In genomic region chr13:101520672-101521071, GRCh38 we compare ENCODE assay signal across 9 cellular contexts.
DNase-seq lines count a peak whose midpoint lies in the region; ATAC-seq and TF ChIP-seq lines count a peak whose summit lies in the region.
"Had no signal": no experiment of that assay in that cellular context is flagged by ENCODE, and none has a peak within 500 bp of the region (broad histone marks: within the 10 kb centered on the region; RNA-seq: fewer than 3 reads in every experiment).

No MANE protein-coding gene starts in this region.

- H3K4me1 ChIP-seq in IMR-90 (ENCODE audit: control insufficient read depth, insufficient read depth, low read length) (peaks cover 2% of the 10 kb centered on the region; the same call in 1 of the 2 replicates), mammary epithelial cell (ENCODE audit: insufficient read depth, low read length) (peaks cover 20% of the 10 kb centered on the region), heart left ventricle (peaks cover 0 to 5% (median 0%) of the 10 kb centered on the region in 12 donors)

- H2AFZ ChIP-seq in IMR-90 (replicated peaks; ENCODE audit: low read length, poor library complexity) = peak overlapping the region; percentile 85
- H2AFZ ChIP-seq in mammary epithelial cell (ENCODE audit: low read depth, low read length) = peak overlapping the region; percentile 49

- H3K4me3 ChIP-seq in IMR-90 (ENCODE audit: insufficient read depth, low read depth, low read length) = no peak overlapping the region
- H3K4me3 ChIP-seq in mammary epithelial cell (replicated peaks in 1 of 3; ENCODE audit: insufficient read depth in 1 of 3, low read depth in 2 of 3, low read length in 3 of 3) = no peak overlapping the region
- no peak overlapping the region for H3K4me3 ChIP-seq in heart left ventricle

- no peak overlapping the region for H3K56ac ChIP-seq in IMR-90 (ENCODE audit: extremely low read depth, insufficient read depth, low read length)

- H3K18ac ChIP-seq in IMR-90 (ENCODE audit: low read depth, low read length) = no peak overlapping the region

- H2AK5ac ChIP-seq in IMR-90 (ENCODE audit: low read depth, low read length) = no peak overlapping the region

- H3K27ac ChIP-seq in IMR-90 (ENCODE audit: insufficient read depth, low read length) = no peak overlapping the region
- no peak overlapping the region for H3K27ac ChIP-seq in mammary epithelial cell (ENCODE audit: insufficient read depth, low read depth, low read length)
- no peak overlapping the region for H3K27ac ChIP-seq in heart left ventricle

- no peaks in the 10 kb centered on the region for H3K79me2 ChIP-seq in mammary epithelial cell (ENCODE audit: insufficient read depth, low read length)

- no peak overlapping the region for H2BK5ac ChIP-seq in IMR-90 (ENCODE audit: low read depth, low read length, poor library complexity, severe bottlenecking)

- peak overlapping the region; percentile 42 for H2AK9ac ChIP-seq in IMR-90 (replicated peaks; ENCODE audit: low read depth, low read length, poor library complexity)

- H3K23ac ChIP-seq in IMR-90 (ENCODE audit: low read depth, low read length) = no peak overlapping the region

- H3K4me1 Mint-ChIP-seq in activated naive CD4-positive, alpha-beta T cell treated with anti-CD3 and anti-CD28 coated beads for 36 hours (ENCODE audit: low read depth) = peaks cover 17% of the 10 kb centered on the region

- no peak overlapping the region; the same call in 2 of the 3 replicates for H2BK15ac ChIP-seq in IMR-90 (ENCODE audit: low read depth, low read length)

- peak overlapping the region in 1 of 2 experiments; percentile 46; a peak in 1 of 4 replicates for H4K8ac ChIP-seq in IMR-90 (ENCODE audit: low read depth in 2 of 2, low read length in 2 of 2)

- in situ Hi-C loops in IMR-90 (cut with MboI; ENCODE audit: low sequenced_read_pairs) = loop anchor here (25.0 kb wide), 1 partner anchor 917 kb away; no protein-coding TSS in a partner anchor
- in situ Hi-C loops in mammary epithelial cell (cut with MboI; ENCODE audit: low sequenced_read_pairs in 2 of 2) = no loop called here

- CTCF ChIA-PET in activated naive CD4-positive, alpha-beta T cell treated with anti-CD3 and anti-CD28 coated beads for 36 hours (lab: Charles Lee) = interaction anchor here (0.6 kb wide), 1 partner anchor 376 kb away, joined by 5 read pairs; no protein-coding TSS in a partner anchor
- CTCF ChIA-PET in IMR-90 (lab: Yijun Ruan, JAX) = no interaction called here
- CTCF ChIA-PET in mammary epithelial cell (lab: Charles Lee; ENCODE audit: low non-redundant PET) = no interaction called here

- 0 out of 2 replicates have a peak overlapping the region, but pooled peaks have one; percentile 2 for H4K91ac ChIP-seq in IMR-90 (ENCODE audit: insufficient read depth, low read depth, low read length)

- peak; percentile 61 for ATAC-seq in IMR-90 (ENCODE audit: low read depth)
- ATAC-seq in heart left ventricle = no peak

- no peak for TF ChIP-seq POLR2A in IMR-90 (IDR thresholded peaks at IDR 0.05; ENCODE audit: low read depth, low read length)
- no peak for TF ChIP-seq POLR2A in heart left ventricle (IDR thresholded peaks at IDR 0.05)

- H3K36me3 ChIP-seq in IMR-90 (ENCODE audit: control insufficient read depth, insufficient read depth, low read length) = no peaks in the 10 kb centered on the region
- H3K36me3 ChIP-seq in mammary epithelial cell (ENCODE audit: insufficient read depth, low read length) = no peaks in the 10 kb centered on the region
- no peaks in the 10 kb centered on the region for H3K36me3 ChIP-seq in heart left ventricle

- peak overlapping the region; percentile 54 for H3K14ac ChIP-seq in IMR-90 (replicated peaks; ENCODE audit: low read depth, low read length)

- no peak overlapping the region for H4K5ac ChIP-seq in IMR-90 (ENCODE audit: low read depth, low read length)

- peak overlapping the region; percentile 2; the same call in 1 of the 2 replicates for H2BK20ac ChIP-seq in IMR-90 (ENCODE audit: low read depth, low read length)

- peaks cover 6% of the 10 kb centered on the region for H3K9me1 ChIP-seq in IMR-90 (ENCODE audit: insufficient read depth, low read length)

- no peak overlapping the region for H3K4me3 Mint-ChIP-seq in activated naive CD4-positive, alpha-beta T cell treated with anti-CD3 and anti-CD28 coated beads for 36 hours

- H3K36me3 Mint-ChIP-seq in activated naive CD4-positive, alpha-beta T cell treated with anti-CD3 and anti-CD28 coated beads for 36 hours (ENCODE audit: low read depth) = no peaks in the 10 kb centered on the region

- 82% methylated on average over 2 of the region's 4 CpGs; no CpG with 5 or more reads in 1 of the 2 experiments for WGBS in IMR-90 (ENCODE audit: extremely low coverage in 2 of 2, insufficient read length in 1 of 2), 2 experiments
- 59% methylated on average over 4 of the region's 4 CpGs for WGBS in mammary epithelial cell (ENCODE audit: low coverage, missing lambda C conversion rate)
- 65 to 72% (median 68%) methylated on average over 4 of the region's 4 CpGs for WGBS in heart left ventricle, 4 donors

- DNase-seq in activated naive CD4-positive, alpha-beta T cell treated with anti-CD3 and anti-CD28 coated beads for 36 hours = peak; percentile 37
- DNase-seq in activated naive CD4-positive, alpha-beta T cell (lab: John Stamatoyannopoulos, UW) = no peak
- DNase-seq in IMR-90 (peak; percentile 86), mammary epithelial cell (peak; percentile 69), stromal cell of bone marrow (ENCODE audit: low read depth) (peak; percentile 66), NCI-H82 treated with DMSO at 0.1 percent for 48 hours (lab: John Stamatoyannopoulos, UW; ENCODE audit: unreplicated experiment) (no peak), heart left ventricle (no peak)
- DNase-seq in activated CD8-positive, alpha-beta memory T cell treated with anti-CD3 and anti-CD28 coated beads for 24 hours = no peak
- DNase-seq: NCI-H187 treated with DMSO at 0.1 percent for 48 hours had no signal

- no peaks in the 10 kb centered on the region for H3K9me3 Mint-ChIP-seq in activated naive CD4-positive, alpha-beta T cell treated with anti-CD3 and anti-CD28 coated beads for 36 hours

- no peak overlapping the region for H3K4me2 ChIP-seq in IMR-90 (ENCODE audit: low read depth, low read length)
- no peak overlapping the region for H3K4me2 ChIP-seq in mammary epithelial cell (ENCODE audit: insufficient read depth, low read depth, low read length)

- POLR2A ChIA-PET in IMR-90 (lab: Charles Lee; ENCODE audit: unreplicated experiment) = no interaction called here

- dilution Hi-C loops in IMR-90 (cut with HindIII; ENCODE audit: low sequenced_read_pairs, unreplicated experiment) = no loop called here
- dilution Hi-C loops in mammary epithelial cell (cut with HindIII; ENCODE audit: low sequenced_read_pairs) = no loop called here

- no peak for TF ChIP-seq RAD21 in IMR-90 (IDR thresholded peaks at IDR 0.05; ENCODE audit: low read length)

- H3K79me1 ChIP-seq in IMR-90 (ENCODE audit: low read depth in 1 of 2, low read length in 2 of 2) = no peaks in the 10 kb centered on the region; a peak in 1 of 4 replicates

- no peaks in the 10 kb centered on the region for H3K9me3 ChIP-seq in IMR-90 (ENCODE audit: control insufficient read depth, insufficient read depth, low read length)
- H3K9me3 ChIP-seq in mammary epithelial cell (replicated peaks; ENCODE audit: insufficient read depth, low read length) = peaks cover 4% of the 10 kb centered on the region
- no peaks in the 10 kb centered on the region for H3K9me3 ChIP-seq in heart left ventricle

- intact Hi-C loops in activated naive CD4-positive, alpha-beta T cell treated with anti-CD3 and anti-CD28 coated beads for 36 hours (cut with micrococcal nuclease) = loop anchor here (2.0 kb wide), 1 partner anchor 106 kb away; no protein-coding TSS in a partner anchor
- intact Hi-C loops in IMR-90 (cut with micrococcal nuclease) = no loop called here
- intact Hi-C loops in mammary epithelial cell (cut with micrococcal nuclease) = no loop called here
- intact Hi-C loops in heart left ventricle (cut with DNase I) = no loop called here

- TF ChIP-seq CTCF in IMR-90 (conservative IDR thresholded peaks at IDR 0.05; ENCODE audit: low read depth, low read length) (no peak), mammary epithelial cell (conservative IDR thresholded peaks at IDR 0.05 in 1 of 2, IDR thresholded peaks at IDR 0.05 in 1 of 2; ENCODE audit: extremely low read depth in 1 of 2, insufficient read depth in 1 of 2, low read depth in 1 of 2, low read length in 2 of 2) (no peak), heart left ventricle (IDR thresholded peaks at IDR 0.05) (no peak)

- H4K20me1 ChIP-seq in IMR-90 (ENCODE audit: insufficient read depth, low read length) = no peaks in the 10 kb centered on the region
- H4K20me1 ChIP-seq in mammary epithelial cell (ENCODE audit: insufficient read depth, low read length) = no peaks in the 10 kb centered on the region

- H3K27ac Mint-ChIP-seq in activated naive CD4-positive, alpha-beta T cell treated with anti-CD3 and anti-CD28 coated beads for 36 hours = no peak overlapping the region

- H2BK120ac ChIP-seq in IMR-90 (ENCODE audit: low read depth, low read length) = peak overlapping the region; percentile 1; the same call in 1 of the 2 replicates

- BruUV-seq in IMR-90 (replicated peaks; lab: Mats Ljungman, UMichigan) = no TSS peak
- no TSS peak for BruUV-seq in mammary epithelial cell (replicated peaks; lab: Mats Ljungman, UMichigan)

- no peak overlapping the region for H3K9ac ChIP-seq in IMR-90 (ENCODE audit: low read depth, low read length)
- H3K9ac ChIP-seq in mammary epithelial cell (ENCODE audit: insufficient read depth, low read length) = no peak overlapping the region

- H3K27me3 ChIP-seq in IMR-90 (ENCODE audit: control insufficient read depth, insufficient read depth, low read length) = no peaks in the 10 kb centered on the region
- no peaks in the 10 kb centered on the region for H3K27me3 ChIP-seq in mammary epithelial cell (ENCODE audit: insufficient read depth, low read length)
- H3K27me3 ChIP-seq in heart left ventricle = no peaks in the 10 kb centered on the region

- H3K27me3 Mint-ChIP-seq in activated naive CD4-positive, alpha-beta T cell treated with anti-CD3 and anti-CD28 coated beads for 36 hours (ENCODE audit: low read depth) = no peaks in the 10 kb centered on the region

- H3K4ac ChIP-seq in IMR-90 (ENCODE audit: low read depth, low read length) = no peak overlapping the region

TF ChIP-seq in IMR-90, 13 proteins besides CTCF, POLR2A, EP300 and RAD21 (continues in another document):
- TF ChIP-seq MAFK (IDR thresholded peaks at IDR 0.05; ENCODE audit: low read depth, low read length) (peak; percentile 81), SMC3 (IDR thresholded peaks at IDR 0.05; ENCODE audit: low read depth, low read length) (no peak), RCOR1 (IDR thresholded peaks at IDR 0.05; ENCODE audit: insufficient replicate concordance, low read length) (no peak), FOS (IDR thresholded peaks at IDR 0.05; ENCODE audit: low read depth, low read length) (0 out of 2 replicates have a peak, but pooled peaks have one; percentile 15)

Comparison
In these comparisons a context has a peak if more than half of its experiments do, and no peak if none do; other contexts are left out.
1. DNase-seq: peak in activated naive CD4-positive, alpha-beta T cell treated with anti-CD3 and anti-CD28 coated beads for 36 hours (single experiment), IMR-90 (single experiment), mammary epithelial cell (single experiment) and stromal cell of bone marrow (single experiment); none in activated naive CD4-positive, alpha-beta T cell (0 of 4), activated CD8-positive, alpha-beta memory T cell treated with anti-CD3 and anti-CD28 coated beads for 24 hours (single experiment), NCI-H82 treated with DMSO at 0.1 percent for 48 hours (single experiment) and heart left ventricle (0 of 5).